In genomic region chr3:194740859-194741486, GRCh38 we compare ENCODE assay signal across 12 cellular contexts. TPM values are rescaled to one million over a fixed set of nuclear protein-coding genes. Genes with fewer than 3 reads are reported as not detected.
A peak's percentile ranks its signal among the peaks of the same experiment; 100 is the strongest.
DNase-seq lines count a peak whose midpoint lies in the region; ATAC-seq and TF ChIP-seq lines count a peak whose summit lies in the region.
"Had no signal": no experiment of that assay in that cellular context is flagged by ENCODE, and none has a peak within 500 bp of the region (broad histone marks: within the 10 kb centered on the region; RNA-seq: fewer than 3 reads in every experiment).

No MANE protein-coding gene starts in this region.

- H2BK15ac ChIP-seq in IMR-90 (ENCODE audit: low read depth, low read length) = no peak overlapping the region

- H2BK20ac ChIP-seq in IMR-90 (ENCODE audit: low read depth, low read length) = peak overlapping the region; percentile 21; the same call in 1 of the 2 replicates

- H3K36me3 Mint-ChIP-seq in Calu3 (ENCODE audit: insufficient read depth, unreplicated experiment) (peaks cover 6% of the 10 kb centered on the region), mesothelial cell of epicardium (no peaks in the 10 kb centered on the region), CD14-positive monocyte (peaks cover 1 to 5% of the 10 kb centered on the region in 2 donors)
- no peaks in the 10 kb centered on the region for H3K36me3 Mint-ChIP-seq in stimulated activated memory B cell treated with anti-CD40 and anti-IgM and Interleukin-4, amounts not matched to agents 10 μg/mL and 1 μg/mL and 100 μg/mL, for 72 hours
- H3K36me3 Mint-ChIP-seq: brain had no signal

- no peak overlapping the region for H2BK5ac ChIP-seq in IMR-90 (ENCODE audit: low read depth, low read length, poor library complexity, severe bottlenecking)

- no peak overlapping the region for H3K18ac ChIP-seq in IMR-90 (ENCODE audit: low read depth, low read length)

- H3K14ac ChIP-seq in IMR-90 (replicated peaks; ENCODE audit: low read depth, low read length) = peak overlapping the region; percentile 44; the same call in 1 of the 2 replicates

- H3K27me3 Mint-ChIP-seq in Calu3 (ENCODE audit: unreplicated experiment) (no peaks in the 10 kb centered on the region), mesothelial cell of epicardium (ENCODE audit: low read depth) (peaks cover 22% of the 10 kb centered on the region), CD14-positive monocyte (ENCODE audit: low read depth in 3 of 3) (peaks cover 0 to 1% (median 0%) of the 10 kb centered on the region in 3 donors)
- no peaks in the 10 kb centered on the region for H3K27me3 Mint-ChIP-seq in stimulated activated memory B cell treated with anti-CD40 and anti-IgM and Interleukin-4, amounts not matched to agents 10 μg/mL and 1 μg/mL and 100 μg/mL, for 72 hours

- intact Hi-C loops in Calu3 (cut with micrococcal nuclease; ENCODE audit: unreplicated experiment) (loop anchor here (1.0 to 2.0 kb wide), 2 partner anchors 28 to 58 kb away; no protein-coding TSS in a partner anchor), IMR-90 (cut with micrococcal nuclease) (no loop called here), CD14-positive monocyte (cut with micrococcal nuclease) (no loop called here)

- no peak overlapping the region for H3K4me3 ChIP-seq in IMR-90 (ENCODE audit: insufficient read depth, low read depth, low read length)
- H3K4me3 ChIP-seq: Peyer's patch had no signal

- H3K79me1 ChIP-seq in IMR-90 (ENCODE audit: low read depth in 1 of 2, low read length in 2 of 2) = no peaks in the 10 kb centered on the region

- WGBS in IMR-90 (ENCODE audit: extremely low coverage in 2 of 2, insufficient read length in 1 of 2), 2 experiments = 36% methylated on average over 13 of the region's 16 CpGs; no CpG with 5 or more reads in 1 of the 2 experiments

- H3K4me1 Mint-ChIP-seq in Calu3 (ENCODE audit: low read depth, unreplicated experiment) (peaks cover 28% of the 10 kb centered on the region), mesothelial cell of epicardium (peaks cover 11% of the 10 kb centered on the region), CD14-positive monocyte (peaks cover 20% of the 10 kb centered on the region)
- H3K4me1 Mint-ChIP-seq in stimulated activated memory B cell treated with anti-CD40 and anti-IgM and Interleukin-4, amounts not matched to agents 10 μg/mL and 1 μg/mL and 100 μg/mL, for 72 hours = peaks cover 11% of the 10 kb centered on the region

- H3K23ac ChIP-seq in IMR-90 (ENCODE audit: low read depth, low read length) = peak overlapping the region; percentile 53; the same call in 1 of the 2 replicates

- no peak for TF ChIP-seq RAD21 in IMR-90 (IDR thresholded peaks at IDR 0.05; ENCODE audit: low read length)

- no peak for TF ChIP-seq POLR2A in IMR-90 (IDR thresholded peaks at IDR 0.05; ENCODE audit: low read depth, low read length)

- in situ Hi-C loops in IMR-90 (cut with MboI; ENCODE audit: low sequenced_read_pairs) = no loop called here

- peak overlapping the region; percentile 8; the same call in 1 of the 2 replicates for H3K4ac ChIP-seq in IMR-90 (ENCODE audit: low read depth, low read length)

- 0 out of 4 replicates have a peak overlapping the region, but pooled peaks of 1 of the 2 experiments have one; percentile 36 for H4K8ac ChIP-seq in IMR-90 (ENCODE audit: low read depth in 2 of 2, low read length in 2 of 2)

- BruUV-seq in Calu3 (replicated peaks; lab: Mats Ljungman, UMichigan) (no TSS peak), IMR-90 (replicated peaks; lab: Mats Ljungman, UMichigan) (no TSS peak)

- peaks cover 46% of the 10 kb centered on the region for H3K27me3 ChIP-seq in IMR-90 (ENCODE audit: control insufficient read depth, insufficient read depth, low read length)
- H3K27me3 ChIP-seq: Peyer's patch had no signal

- peaks cover 2% of the 10 kb centered on the region; the same call in 1 of the 2 replicates for H3K4me1 ChIP-seq in IMR-90 (ENCODE audit: control insufficient read depth, insufficient read depth, low read length)
- H3K4me1 ChIP-seq: Peyer's patch had no signal

- POLR2A ChIA-PET in IMR-90 (lab: Charles Lee; ENCODE audit: unreplicated experiment) = no interaction called here

- H3K9me3 Mint-ChIP-seq in Calu3 (ENCODE audit: low read depth, unreplicated experiment) (no peaks in the 10 kb centered on the region), mesothelial cell of epicardium (no peaks in the 10 kb centered on the region), CD14-positive monocyte (peaks cover 9 to 26% (median 12%) of the 10 kb centered on the region in 7 donors)
- H3K9me3 Mint-ChIP-seq in stimulated activated memory B cell treated with anti-CD40 and anti-IgM and Interleukin-4, amounts not matched to agents 10 μg/mL and 1 μg/mL and 100 μg/mL, for 72 hours = no peaks in the 10 kb centered on the region

- no peak for TF ChIP-seq CTCF in Calu3 (IDR thresholded peaks at IDR 0.05; ENCODE audit: unreplicated experiment)
- no peak for TF ChIP-seq CTCF in IMR-90 (conservative IDR thresholded peaks at IDR 0.05; ENCODE audit: low read depth, low read length)
- TF ChIP-seq CTCF in mesothelial cell of epicardium (IDR thresholded peaks at IDR 0.05; ENCODE audit: unreplicated experiment) = no peak
- TF ChIP-seq CTCF in CD14-positive monocyte (IDR thresholded peaks at IDR 0.05) = no peak

- H2AFZ ChIP-seq in IMR-90 (replicated peaks; ENCODE audit: low read length, poor library complexity) = peak overlapping the region; percentile 34

- 0 out of 2 replicates have a peak overlapping the region, but pooled peaks have one; percentile 5 for H2AK5ac ChIP-seq in IMR-90 (ENCODE audit: low read depth, low read length)

- H3K4me3 Mint-ChIP-seq in Calu3 (ENCODE audit: low read depth, unreplicated experiment) = peak overlapping the region; percentile 44
- H3K4me3 Mint-ChIP-seq in mesothelial cell of epicardium = no peak overlapping the region
- no peak overlapping the region for H3K4me3 Mint-ChIP-seq in CD14-positive monocyte
- H3K4me3 Mint-ChIP-seq in stimulated activated memory B cell treated with anti-CD40 and anti-IgM and Interleukin-4, amounts not matched to agents 10 μg/mL and 1 μg/mL and 100 μg/mL, for 72 hours = no peak overlapping the region
- H3K4me3 Mint-ChIP-seq: brain had no signal

- no peak overlapping the region for H3K56ac ChIP-seq in IMR-90 (ENCODE audit: extremely low read depth, insufficient read depth, low read length)

- H3K9me3 ChIP-seq in IMR-90 (ENCODE audit: control insufficient read depth, insufficient read depth, low read length) = peaks cover 1% of the 10 kb centered on the region; the same call in 1 of the 2 replicates
- H3K9me3 ChIP-seq: Peyer's patch had no signal

- H3K27ac Mint-ChIP-seq in Calu3 (ENCODE audit: unreplicated experiment) (peak overlapping the region; percentile 69), mesothelial cell of epicardium (peak overlapping the region; percentile 15), CD14-positive monocyte (peak overlapping the region in 1 of 7 donors; percentile 66)
- no peak overlapping the region for H3K27ac Mint-ChIP-seq in stimulated activated memory B cell treated with anti-CD40 and anti-IgM and Interleukin-4, amounts not matched to agents 10 μg/mL and 1 μg/mL and 100 μg/mL, for 72 hours

- no peak overlapping the region for H3K27ac ChIP-seq in IMR-90 (ENCODE audit: insufficient read depth, low read length)
- H3K27ac ChIP-seq: Peyer's patch had no signal

- DNase-seq in Calu3 (peak; percentile 81), IMR-90 (peak; percentile 41), dermis blood vessel endothelial cell (peak; percentile 97), mesothelial cell of epicardium (ENCODE audit: low spot score in 2 of 2, unreplicated experiment in 2 of 2) (no peak), CD14-positive monocyte (ENCODE audit: low spot score) (no peak)
- DNase-seq in activated CD4-positive, CD25-positive, alpha-beta regulatory T cell treated with anti-CD3 and anti-CD28 coated beads, Interleukin-2, amount 50 U/mL, for 72 hours = no peak
- DNase-seq: head of caudate nucleus, NCI-H1105 treated with DMSO at 0.1 percent for 48 hours had no signal

- ATAC-seq in IMR-90 (ENCODE audit: low read depth) (no peak), HG02763 (IDR thresholded peaks at IDR 0.05; ENCODE audit: unreplicated experiment) (no peak)
- ATAC-seq in stimulated activated memory B cell treated with anti-CD40 and anti-IgM and Interleukin-4, amounts not matched to agents 10 μg/mL and 1 μg/mL and 100 μg/mL, for 72 hours = no peak

- peak overlapping the region; percentile 42; the same call in 1 of the 2 replicates for H3K4me2 ChIP-seq in IMR-90 (ENCODE audit: low read depth, low read length)

- H4K5ac ChIP-seq in IMR-90 (ENCODE audit: low read depth, low read length) = no peak overlapping the region

- no peak overlapping the region for H2BK120ac ChIP-seq in IMR-90 (ENCODE audit: low read depth, low read length)

- H3K36me3 ChIP-seq in IMR-90 (ENCODE audit: control insufficient read depth, insufficient read depth, low read length) = no peaks in the 10 kb centered on the region
- H3K36me3 ChIP-seq: Peyer's patch had no signal

- no peak overlapping the region for H2AK9ac ChIP-seq in IMR-90 (replicated peaks; ENCODE audit: low read depth, low read length, poor library complexity)

- dilution Hi-C loops in IMR-90 (cut with HindIII; ENCODE audit: low sequenced_read_pairs, unreplicated experiment) = no loop called here

- H4K20me1 ChIP-seq in IMR-90 (ENCODE audit: insufficient read depth, low read length) = no peaks in the 10 kb centered on the region

- CTCF ChIA-PET in Calu3 (lab: Charles Lee) = interaction anchor here (0.6 to 3.2 kb wide), 16 partner anchors 9 to 1224 kb away, joined by 3 to 28 read pairs (median 4); partner anchors contain the start of gene XXYLT1
- CTCF ChIA-PET in IMR-90 (lab: Yijun Ruan, JAX) = no interaction called here

- H4K91ac ChIP-seq in IMR-90 (ENCODE audit: insufficient read depth, low read depth, low read length) = no peak overlapping the region; the same call in 1 of the 2 replicates

- peaks cover 7% of the 10 kb centered on the region; the same call in 1 of the 2 replicates for H3K9me1 ChIP-seq in IMR-90 (ENCODE audit: insufficient read depth, low read length)

- no peak overlapping the region for H3K9ac ChIP-seq in IMR-90 (ENCODE audit: low read depth, low read length)

TF ChIP-seq in IMR-90, 13 proteins besides CTCF, POLR2A, EP300 and RAD21:
- TF ChIP-seq CHD1 (IDR thresholded peaks at IDR 0.05; ENCODE audit: low read depth, low read length) = no peak
- TF ChIP-seq MAZ (IDR thresholded peaks at IDR 0.05; ENCODE audit: borderline replicate concordance, low read depth, low read length) = no peak
TF ChIP-seq in IMR-90: peak in this region for 0.

RNA-seq across cellular contexts. Expression of gene FAM43A, which starts 55.3 kb away (rescaled TPM):
- 1.8 and 2.9 TPM in 2 replicates for total RNA-seq in Calu3 (2022)
- total RNA-seq in IMR-90 (2012; rRNA removed) = 3.0 and 3.1 TPM in 2 replicates
- polyA plus RNA-seq in IMR-90 (2012; rRNA removed) = 11.2 and 11.5 TPM in 2 replicates
- polyA plus RNA-seq in IMR-90 (2012; cell fraction: cytosol; rRNA removed) = 8.8 and 20.4 TPM in 2 replicates
- 30.0 and 63.1 TPM in 2 replicates for polyA plus RNA-seq in IMR-90 (2012; cell fraction: nucleus; rRNA removed; ENCODE audit: low replicate concordance)
- total RNA-seq in dermis blood vessel endothelial cell = 313 and 423 TPM in 2 replicates
- 10.5 to 11.3 TPM (median 11.0 TPM) in 3 replicates for total RNA-seq in mesothelial cell of epicardium
- polyA plus RNA-seq in CD14-positive monocyte = 1 to 10 TPM; 6.6 to 9.8 TPM

Comparison
In these comparisons a context has a peak if more than half of its experiments do, and no peak if none do; other contexts are left out.
1. DNase-seq: peak in Calu3 (single experiment), IMR-90 (single experiment) and dermis blood vessel endothelial cell (single experiment); none in mesothelial cell of epicardium (0 of 2), activated CD4-positive, CD25-positive, alpha-beta regulatory T cell treated with anti-CD3 and anti-CD28 coated beads, Interleukin-2, amount 50 U/mL, for 72 hours (single experiment) and CD14-positive monocyte (single experiment).
2. RNA of gene FAM43A, which starts 55.3 kb away (total RNA-seq): 313 to 423 TPM in dermis blood vessel endothelial cell; 10.5 to 11.3 TPM in mesothelial cell of epicardium, 3.0 to 3.1 TPM in IMR-90 and 1.8 to 2.9 TPM in Calu3; every median in the first group is over 10 times any median in the second.